In genomic region chr6:18326001-18326400, GRCh38 we compare ENCODE assay signal across 20 cellular contexts.
"Had no signal": no experiment of that assay in that cellular context is flagged by ENCODE, and none has a peak within 500 bp of the region (broad histone marks: within the 10 kb centered on the region; RNA-seq: fewer than 3 reads in every experiment).

No MANE protein-coding gene starts in this region.

- DNase-seq: activated CD4-positive, alpha-beta T cell treated with anti-CD3 and anti-CD28 coated beads for 1 hour; activated CD4-positive, alpha-beta T cell treated with anti-CD3 and anti-CD28 coated beads, Interleukin-2, amount 50 U/mL, for 4 hours; activated naive CD4-positive, alpha-beta T cell treated with anti-CD3 and anti-CD28 coated beads for 36 hours; activated naive CD8-positive, alpha-beta T cell treated with anti-CD3 and anti-CD28 coated beads, Interleukin-2, amount 50 U/mL, for 24 hours; aorta; dermis blood vessel endothelial cell; effector memory CD8-positive, alpha-beta T cell; erythroblast; islet precursor cell; left lung; naive B cell; posterior cingulate gyrus; stimulated activated CD4-positive, alpha-beta T cell treated with anti-CD3 and anti-CD28 coated beads, Interleukin-15, amount 100 ng/mL, for 24 hours; stimulated activated CD4-positive, alpha-beta T cell treated with anti-CD3 and anti-CD28 coated beads, Interleukin-4, amount 100 ng/mL, for 1 hour; stimulated activated CD8-positive, alpha-beta memory T cell treated with anti-CD3 and anti-CD28 coated beads, Interleukin-4, amount 100 ng/mL, for 48 hours; stomach; T-helper 1 cell had no signal

- H3K27ac ChIP-seq: hepatocyte, left lung, stomach, thoracic aorta had no signal

- H3K4me2 ChIP-seq: hepatocyte had no signal

- H2AFZ ChIP-seq: hepatocyte had no signal

- H3K9me3 Mint-ChIP-seq: activated naive CD4-positive, alpha-beta T cell treated with anti-CD3 and anti-CD28 coated beads for 36 hours; activated naive CD8-positive, alpha-beta T cell treated with anti-CD3 and anti-CD28 coated beads, Interleukin-2, amount 50 U/mL, for 24 hours; activated T-helper 2 cell treated with anti-CD3 and anti-CD28 coated beads, Interferon-gamma antibody, Interleukin-2, Interleukin-4, amounts not matched to agents 10 μg/mL and 5 μg/mL and 100 μg/mL, durations not matched to agents 14 hours and 24 hours and 36 hours; effector memory CD8-positive, alpha-beta T cell had no signal

- ATAC-seq: activated naive CD8-positive, alpha-beta T cell treated with anti-CD3 and anti-CD28 coated beads, Interleukin-2, amount 50 U/mL, for 24 hours; effector memory CD8-positive, alpha-beta T cell; left lung had no signal

- H3K4me3 Mint-ChIP-seq: activated naive CD4-positive, alpha-beta T cell treated with anti-CD3 and anti-CD28 coated beads for 36 hours; activated naive CD8-positive, alpha-beta T cell treated with anti-CD3 and anti-CD28 coated beads, Interleukin-2, amount 50 U/mL, for 24 hours; effector memory CD8-positive, alpha-beta T cell had no signal

- H3K36me3 Mint-ChIP-seq: naive B cell had no signal

- H3K27ac Mint-ChIP-seq: activated naive CD4-positive, alpha-beta T cell treated with anti-CD3 and anti-CD28 coated beads for 36 hours; activated naive CD8-positive, alpha-beta T cell treated with anti-CD3 and anti-CD28 coated beads, Interleukin-2, amount 50 U/mL, for 24 hours; activated T-helper 2 cell treated with anti-CD3 and anti-CD28 coated beads, Interferon-gamma antibody, Interleukin-2, Interleukin-4, amounts not matched to agents 10 μg/mL and 5 μg/mL and 100 μg/mL, durations not matched to agents 14 hours and 24 hours and 36 hours; effector memory CD8-positive, alpha-beta T cell had no signal

- H3K79me2 ChIP-seq: hepatocyte had no signal

- H3K36me3 ChIP-seq: left lung, stomach, thoracic aorta had no signal

- H3K27me3 ChIP-seq: hepatocyte, left lung, stomach had no signal

- H3K9me3 ChIP-seq: left lung, stomach, thoracic aorta had no signal

- H3K27me3 Mint-ChIP-seq: naive B cell had no signal

- H3K4me3 ChIP-seq: hepatocyte, left lung, stomach, thoracic aorta had no signal
